In the genomic region with DNA sequence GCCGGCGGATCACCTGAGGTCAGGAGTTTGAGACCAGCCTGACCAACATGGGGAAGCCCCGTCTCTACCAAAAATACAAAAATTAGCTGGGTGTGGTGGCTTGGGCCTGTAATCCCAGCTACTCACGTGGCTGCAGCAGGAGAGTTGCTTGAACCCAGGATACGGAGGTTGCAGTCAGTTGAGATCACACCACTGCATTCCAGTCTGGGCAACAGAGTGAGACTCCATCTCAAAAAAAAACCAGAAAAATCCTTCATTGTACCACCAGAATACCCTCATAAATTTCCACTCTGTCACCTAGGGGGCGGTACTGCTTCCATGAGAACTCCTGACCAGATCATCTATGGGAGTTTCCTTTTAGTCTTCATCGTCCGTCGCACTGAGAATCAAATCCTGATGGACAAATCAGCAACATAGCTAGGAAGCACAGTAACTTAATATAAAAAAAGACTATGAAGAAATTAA, we compare ENCODE assay signal across 8 cellular contexts.
DNase-seq lines count a peak whose midpoint lies in the region; ATAC-seq and TF ChIP-seq lines count a peak whose summit lies in the region.

No MANE protein-coding gene starts in this region.

- H3K27me3 ChIP-seq in SJCRH30 (no peaks in the 10 kb centered on the region), right atrium auricular region (no peaks in the 10 kb centered on the region)

- H3K9me3 ChIP-seq in SJCRH30 (replicated peaks) (no peaks in the 10 kb centered on the region), right atrium auricular region (no peaks in the 10 kb centered on the region)

- peak; percentile 22 for ATAC-seq in GM21526 (IDR thresholded peaks at IDR 0.05; ENCODE audit: low FRiP score, unreplicated experiment)

- H3K4me1 ChIP-seq in SJCRH30 (no peaks in the 10 kb centered on the region), right atrium auricular region (peaks cover 0 to 72% of the 10 kb centered on the region in 2 donors)

- H3K36me3 ChIP-seq in SJCRH30 (no peaks in the 10 kb centered on the region), right atrium auricular region (peaks cover 13% of the 10 kb centered on the region)

- H3K4me3 ChIP-seq in AG10803 (ENCODE audit: low read length) (peak overlapping the region; percentile 56), SJCRH30 (peak overlapping the region; percentile 36), epithelial cell of esophagus (ENCODE audit: low read length) (no peak overlapping the region), right atrium auricular region (no peak overlapping the region)

- peak; percentile 71 for TF ChIP-seq CTCF in AG10803 (conservative IDR thresholded peaks at IDR 0.05; ENCODE audit: low read length)
- TF ChIP-seq CTCF in epithelial cell of esophagus (IDR thresholded peaks at IDR 0.05; ENCODE audit: insufficient read depth, low read depth, low read length, missing control alignments): peak; percentile 17
- TF ChIP-seq CTCF in right atrium auricular region (IDR thresholded peaks at IDR 0.05): peak in 1 of 2 donors; percentile 33

- H3K27ac ChIP-seq in SJCRH30: 0 out of 2 replicates have a peak overlapping the region, but pooled peaks have one; percentile 11
- H3K27ac ChIP-seq in right atrium auricular region: no peak overlapping the region

- DNase-seq in AG10803 (ENCODE audit: low read depth) (peak; percentile 90), SJCRH30 (peak; percentile 32 to 55), epithelial cell of esophagus (ENCODE audit: low read depth) (peak; percentile 62), right atrium auricular region (ENCODE audit: low spot score) (no peak), amygdala (lab: John Stamatoyannopoulos, UW) (no peak)
- DNase-seq in stimulated activated CD4-positive, alpha-beta T cell treated with anti-CD3 and anti-CD28 coated beads, Interleukin-2, amount 100 ng/mL, for 4 hours (ENCODE audit: low read depth): peak; percentile 43
- no peak for DNase-seq in effector CD4-positive, alpha-beta T cell

Comparison
In these comparisons a context has a peak if more than half of its experiments do, and no peak if none do; other contexts are left out.
1. DNase-seq: peak in AG10803 (single experiment), SJCRH30 (2 of 2), epithelial cell of esophagus (single experiment) and stimulated activated CD4-positive, alpha-beta T cell treated with anti-CD3 and anti-CD28 coated beads, Interleukin-2, amount 100 ng/mL, for 4 hours (single experiment); none in effector CD4-positive, alpha-beta T cell (single experiment), right atrium auricular region (single experiment) and amygdala (0 of 56).
2. H3K4me3 ChIP-seq: peak in AG10803 (single experiment) and SJCRH30 (single experiment); none in epithelial cell of esophagus (single experiment) and right atrium auricular region (0 of 2).